ENCODE assay signal across 1 cellular context in genomic region chr19:7645159-7645558, GRCh38.
TF ChIP-seq lines count a peak whose summit lies in the region.

No MANE protein-coding gene starts in this region.

TF ChIP-seq in GM12878, 131 proteins besides CTCF, POLR2A, EP300 and RAD21:
- no peak for TF ChIP-seq ZNF592 (IDR thresholded peaks at IDR 0.05)
- no peak for TF ChIP-seq STAT3 (IDR thresholded peaks at IDR 0.05; ENCODE audit: low read depth, low read length)
- TF ChIP-seq SUZ12 (IDR thresholded peaks at IDR 0.05; ENCODE audit: unreplicated experiment) = no peak
- no peak for TF ChIP-seq HDGF (IDR thresholded peaks at IDR 0.05)
- no peak for TF ChIP-seq TCF12 (IDR thresholded peaks at IDR 0.05; ENCODE audit: low read depth, low read length)
- TF ChIP-seq NFIC (IDR thresholded peaks at IDR 0.05; ENCODE audit: low read depth, low read length) = no peak
- TF ChIP-seq IKZF2 (IDR thresholded peaks at IDR 0.05) = no peak
- TF ChIP-seq ZBED1 (IDR thresholded peaks at IDR 0.05; ENCODE audit: borderline replicate concordance) = no peak
- TF ChIP-seq CBX5 (IDR thresholded peaks at IDR 0.05; ENCODE audit: low read depth) = no peak
- TF ChIP-seq CHD1 (IDR thresholded peaks at IDR 0.05; ENCODE audit: low read depth, low read length) = no peak
- TF ChIP-seq POLR2AphosphoS5 (IDR thresholded peaks at IDR 0.05; ENCODE audit: low read length) = no peak
- TF ChIP-seq NFXL1 (IDR thresholded peaks at IDR 0.05; ENCODE audit: borderline replicate concordance) = no peak
- TF ChIP-seq SPI1 (IDR thresholded peaks at IDR 0.05; ENCODE audit: borderline replicate concordance, insufficient read depth, low read depth, low read length) = no peak
- TF ChIP-seq BMI1 (IDR thresholded peaks at IDR 0.05; ENCODE audit: borderline replicate concordance) = no peak
- no peak for TF ChIP-seq BCL11A (IDR thresholded peaks at IDR 0.05; ENCODE audit: low read depth, low read length)
